In the genomic region with DNA sequence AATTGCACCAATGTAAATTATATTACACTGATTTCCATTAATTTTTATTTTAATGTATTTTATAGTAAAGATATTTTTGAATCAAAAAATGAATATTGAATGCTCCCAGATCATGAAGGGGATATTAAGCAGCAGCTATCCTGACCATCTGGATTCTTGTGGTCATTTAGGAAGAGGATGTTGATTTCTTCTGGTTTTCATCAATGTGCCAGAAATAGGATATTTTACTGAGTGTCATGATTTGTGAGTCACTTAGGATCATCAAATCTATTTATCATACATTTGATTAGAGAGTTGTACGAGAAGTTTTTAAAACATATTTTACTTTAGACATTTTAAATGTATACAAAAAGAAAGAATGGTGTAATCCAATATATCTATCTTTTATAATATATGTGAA, we compare ENCODE assay signal across 30 cellular contexts.
"Had no signal": no experiment of that assay in that cellular context is flagged by ENCODE, and none has a peak within 500 bp of the region (broad histone marks: within the 10 kb centered on the region; RNA-seq: fewer than 3 reads in every experiment).

No MANE protein-coding gene starts in this region.

- H3K4me1 ChIP-seq: esophagus squamous epithelium, foreskin keratinocyte, gastroesophageal sphincter, heart left ventricle, left lung, neural progenitor cell, psoas muscle, suprapubic skin, transverse colon, upper lobe of right lung, vagina had no signal

- H3K27ac Mint-ChIP-seq: naive thymus-derived CD4-positive, alpha-beta T cell; nephron; neural progenitor cell; stimulated activated naive CD8-positive, alpha-beta T cell treated with anti-CD3 and anti-CD28 coated beads, Interleukin-15, amount 100 ng/mL, for 72 hours had no signal

- H3K9me3 Mint-ChIP-seq: nephron, neural progenitor cell had no signal

- ATAC-seq: foreskin keratinocyte; gastroesophageal sphincter; heart left ventricle; left cardiac atrium; left lung; naive thymus-derived CD4-positive, alpha-beta T cell; psoas muscle; right cardiac atrium; stimulated activated naive CD8-positive, alpha-beta T cell treated with anti-CD3 and anti-CD28 coated beads, Interleukin-15, amount 100 ng/mL, for 72 hours; upper lobe of right lung had no signal

- DNase-seq: dermis blood vessel endothelial cell; effector memory CD4-positive, alpha-beta T cell; erythroblast; esophagus squamous epithelium; foreskin keratinocyte; heart left ventricle; hippocampal formation; left cardiac atrium; left lung; mesendoderm; midbrain; naive thymus-derived CD4-positive, alpha-beta T cell; posterior cingulate gyrus; psoas muscle; right cardiac atrium; sigmoid colon; stimulated activated CD4-positive, alpha-beta T cell treated with anti-CD3 and anti-CD28 coated beads, Interleukin-15, amount 100 ng/mL, for 24 hours; stimulated activated CD4-positive, alpha-beta T cell treated with anti-CD3 and anti-CD28 coated beads, Interleukin-4, amount 100 ng/mL, for 1 hour; stimulated activated CD8-positive, alpha-beta memory T cell treated with anti-CD3 and anti-CD28 coated beads, Interleukin-4, amount 100 ng/mL, for 48 hours; stimulated activated naive CD4-positive, alpha-beta T cell; stimulated activated naive CD8-positive, alpha-beta T cell treated with anti-CD3 and anti-CD28 coated beads, Interleukin-15, amount 100 ng/mL, for 72 hours; transverse colon; upper lobe of right lung had no signal

- H3K36me3 ChIP-seq: esophagus squamous epithelium, gastroesophageal sphincter, heart left ventricle, left lung, neural progenitor cell, sigmoid colon, suprapubic skin, transverse colon, upper lobe of right lung, vagina had no signal

- H2AFZ ChIP-seq: neural progenitor cell had no signal

- FAIRE-seq: islet of Langerhans had no signal

- H3K4me3 ChIP-seq: coronary artery, esophagus squamous epithelium, gastroesophageal sphincter, heart left ventricle, left lung, neural progenitor cell, psoas muscle, sigmoid colon, suprapubic skin, transverse colon, upper lobe of right lung, vagina had no signal

- H3K9ac ChIP-seq: neural progenitor cell had no signal

- H3K4me1 Mint-ChIP-seq: naive thymus-derived CD4-positive, alpha-beta T cell; nephron; stimulated activated naive CD8-positive, alpha-beta T cell treated with anti-CD3 and anti-CD28 coated beads, Interleukin-15, amount 100 ng/mL, for 72 hours had no signal

- H3K27ac ChIP-seq: coronary artery, esophagus squamous epithelium, foreskin keratinocyte, gastroesophageal sphincter, heart left ventricle, left lung, neural progenitor cell, psoas muscle, sigmoid colon, suprapubic skin, transverse colon, upper lobe of right lung, vagina had no signal

- H3K27me3 Mint-ChIP-seq: naive thymus-derived CD4-positive, alpha-beta T cell; stimulated activated naive CD8-positive, alpha-beta T cell treated with anti-CD3 and anti-CD28 coated beads, Interleukin-15, amount 100 ng/mL, for 72 hours had no signal

- H3K4me2 ChIP-seq: neural progenitor cell had no signal

- H3K27me3 ChIP-seq: esophagus squamous epithelium, foreskin keratinocyte, gastroesophageal sphincter, heart left ventricle, left lung, neural progenitor cell, sigmoid colon, suprapubic skin, transverse colon, upper lobe of right lung, vagina had no signal

- H3K9me3 ChIP-seq: esophagus squamous epithelium, gastroesophageal sphincter, psoas muscle, sigmoid colon, suprapubic skin, transverse colon, upper lobe of right lung, vagina had no signal

- H3K36me3 Mint-ChIP-seq: naive thymus-derived CD4-positive, alpha-beta T cell; neural progenitor cell had no signal

- H3K4me3 Mint-ChIP-seq: naive thymus-derived CD4-positive, alpha-beta T cell; nephron; neural progenitor cell; stimulated activated naive CD8-positive, alpha-beta T cell treated with anti-CD3 and anti-CD28 coated beads, Interleukin-15, amount 100 ng/mL, for 72 hours had no signal
